ENCODE assay signal across 1 cellular context in the genomic region with DNA sequence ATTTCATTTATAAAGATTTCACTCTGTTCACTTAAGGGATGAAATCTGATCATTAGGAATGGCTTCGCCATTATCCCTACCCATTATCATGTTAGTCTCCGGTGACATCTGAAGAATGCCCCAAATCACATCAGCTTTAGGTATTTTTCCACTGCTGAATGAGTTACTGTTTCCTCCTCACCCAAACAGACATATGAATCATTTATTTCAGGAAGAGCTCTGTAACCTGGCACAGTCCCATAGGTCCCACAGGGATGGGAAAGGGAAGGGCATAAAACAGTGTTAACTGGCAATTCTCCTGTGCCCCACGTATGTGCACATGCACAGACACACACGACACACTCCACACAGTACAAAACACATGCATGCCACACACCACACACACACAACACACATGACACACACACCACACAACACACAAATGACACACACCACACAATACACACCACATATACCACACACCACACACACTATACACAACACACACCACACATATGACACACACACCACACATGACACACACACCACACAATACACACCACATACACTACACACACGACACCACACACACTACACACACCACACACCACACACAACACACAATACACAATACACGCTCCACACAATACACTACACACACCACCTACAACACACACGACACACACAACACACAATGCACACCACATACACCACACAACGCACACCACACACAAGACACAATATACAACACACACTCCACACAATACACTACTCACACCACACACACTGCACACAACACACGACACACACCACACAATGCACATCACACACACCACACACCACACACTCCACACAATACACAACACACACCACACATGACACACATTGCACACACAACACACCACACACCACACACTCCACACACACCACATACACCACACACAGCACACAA.
TF ChIP-seq lines count a peak whose summit lies in the region.

No MANE protein-coding gene starts in this region.

TF ChIP-seq in GM12878, 131 proteins besides CTCF, POLR2A, EP300 and RAD21 (continued from another document):
- TF ChIP-seq, protein P1, sequence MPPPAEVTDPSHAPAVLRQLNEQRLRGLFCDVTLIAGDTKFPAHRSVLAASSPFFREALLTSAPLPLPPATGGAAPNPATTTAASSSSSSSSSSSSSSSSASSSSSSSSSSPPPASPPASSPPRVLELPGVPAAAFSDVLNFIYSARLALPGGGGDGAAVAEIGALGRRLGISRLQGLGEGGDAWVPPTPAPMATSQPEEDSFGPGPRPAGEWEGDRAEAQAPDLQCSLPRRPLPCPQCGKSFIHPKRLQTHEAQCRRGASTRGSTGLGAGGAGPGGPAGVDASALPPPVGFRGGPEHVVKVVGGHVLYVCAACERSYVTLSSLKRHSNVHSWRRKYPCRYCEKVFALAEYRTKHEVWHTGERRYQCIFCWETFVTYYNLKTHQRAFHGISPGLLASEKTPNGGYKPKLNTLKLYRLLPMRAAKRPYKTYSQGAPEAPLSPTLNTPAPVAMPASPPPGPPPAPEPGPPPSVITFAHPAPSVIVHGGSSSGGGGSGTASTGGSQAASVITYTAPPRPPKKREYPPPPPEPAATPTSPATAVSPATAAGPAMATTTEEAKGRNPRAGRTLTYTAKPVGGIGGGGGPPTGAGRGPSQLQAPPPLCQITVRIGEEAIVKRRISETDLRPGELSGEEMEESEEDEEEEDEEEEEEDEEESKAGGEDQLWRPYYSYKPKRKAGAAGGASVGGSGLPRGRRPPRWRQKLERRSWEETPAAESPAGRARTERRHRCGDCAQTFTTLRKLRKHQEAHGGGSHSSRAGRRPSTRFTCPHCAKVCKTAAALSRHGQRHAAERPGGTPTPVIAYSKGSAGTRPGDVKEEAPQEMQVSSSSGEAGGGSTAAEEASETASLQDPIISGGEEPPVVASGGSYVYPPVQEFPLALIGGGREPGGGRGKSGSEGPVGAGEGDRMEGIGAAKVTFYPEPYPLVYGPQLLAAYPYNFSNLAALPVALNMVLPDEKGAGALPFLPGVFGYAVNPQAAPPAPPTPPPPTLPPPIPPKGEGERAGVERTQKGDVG (CRISPR knock-in tag; IDR thresholded peaks at IDR 0.05): no peak
- TF ChIP-seq POLR2AphosphoS2 (IDR thresholded peaks at IDR 0.05; ENCODE audit: low read depth, low read length): no peak
